Comparison of ENCODE assay signal across 8 cellular contexts in the genomic region with DNA sequence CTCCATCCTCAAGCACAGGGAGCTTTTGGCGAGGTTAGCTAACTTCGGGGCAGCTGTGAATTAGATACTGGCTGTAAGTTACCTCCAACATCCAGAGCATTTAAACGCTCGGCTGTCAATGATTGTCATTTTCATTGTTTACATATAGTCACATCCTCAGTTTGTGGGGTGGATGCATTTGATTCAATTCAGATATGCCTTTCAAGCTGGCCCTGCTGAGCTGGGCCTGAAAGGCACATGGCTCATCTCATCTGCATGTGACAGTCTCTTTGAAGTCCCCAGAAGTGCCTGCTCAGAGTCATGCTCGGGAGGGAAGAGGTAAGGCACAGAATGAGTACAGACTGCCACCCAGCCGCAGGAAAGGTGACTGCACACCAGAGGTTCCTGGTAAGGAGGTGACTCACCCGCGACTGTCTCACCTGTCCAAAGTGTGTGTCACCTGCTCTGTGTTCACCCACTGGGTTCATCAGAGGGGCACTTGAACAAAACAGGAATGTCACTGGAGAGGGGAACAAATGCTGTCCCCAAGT.
A peak's percentile ranks its signal among the peaks of the same experiment; 100 is the strongest.
DNase-seq lines count a peak whose midpoint lies in the region; ATAC-seq and TF ChIP-seq lines count a peak whose summit lies in the region.
"Not testable (repeated sequence)": the region's sequence is repeated elsewhere in the genome, so short reads cannot be mapped to it uniquely, and the experiment has no call there.

No MANE protein-coding gene starts in this region.

- H3K27me3 Mint-ChIP-seq in natural killer cell (ENCODE audit: low read depth in 2 of 2) = not testable (repeated sequence)

- ATAC-seq in GM18499 (IDR thresholded peaks at IDR 0.05; ENCODE audit: insufficient read depth, unreplicated experiment) = peak; percentile 35
- peak; percentile 38 for ATAC-seq in GM21529 (IDR thresholded peaks at IDR 0.05; ENCODE audit: unreplicated experiment)
- peak; percentile 60 for ATAC-seq in HG03159 (IDR thresholded peaks at IDR 0.05; ENCODE audit: unreplicated experiment)
- peak; percentile 80 to 86 (median 86) for ATAC-seq in natural killer cell

- H3K4me3 Mint-ChIP-seq in natural killer cell = peak overlapping the region; percentile 4

- H3K27ac Mint-ChIP-seq in natural killer cell = not testable (repeated sequence)

- peak; percentile 12 for TF ChIP-seq CTCF in natural killer cell (IDR thresholded peaks at IDR 0.05)

- not testable (repeated sequence) for H3K9me3 Mint-ChIP-seq in natural killer cell

- H3K36me3 Mint-ChIP-seq in natural killer cell = not testable (repeated sequence)

- H3K4me1 Mint-ChIP-seq in natural killer cell = peaks cover 26 to 30% of the 10 kb centered on the region in 2 donors

- intact Hi-C loops in natural killer cell (cut with micrococcal nuclease) = not testable (repeated sequence)

- DNase-seq in T follicular helper cell (ENCODE audit: low read depth) (peak; percentile 56), activated T-cell treated with anti-CD3 and anti-CD28 coated beads for 48 hours (ENCODE audit: low read depth) (peak; percentile 66), natural killer cell (peak; percentile 32)
- peak; percentile 66 for DNase-seq in effector CD4-positive, alpha-beta T cell
- DNase-seq in stimulated activated CD8-positive, alpha-beta memory T cell treated with anti-CD3 and anti-CD28 coated beads, Interleukin-7, amount 100 ng/mL, for 4 hours (ENCODE audit: low read depth in 2 of 2) = peak; percentile 60 to 82

Comparison
In these comparisons a context has a peak if more than half of its experiments do, and no peak if none do; other contexts are left out.
1. Peak in every context shown above with its lines: DNase-seq and ATAC-seq.
2. ATAC-seq: peak in every context shown above with its lines; median percentile 86 in natural killer cell; 60 in HG03159; 38 in GM21529; 35 in GM18499.